In the genomic region with DNA sequence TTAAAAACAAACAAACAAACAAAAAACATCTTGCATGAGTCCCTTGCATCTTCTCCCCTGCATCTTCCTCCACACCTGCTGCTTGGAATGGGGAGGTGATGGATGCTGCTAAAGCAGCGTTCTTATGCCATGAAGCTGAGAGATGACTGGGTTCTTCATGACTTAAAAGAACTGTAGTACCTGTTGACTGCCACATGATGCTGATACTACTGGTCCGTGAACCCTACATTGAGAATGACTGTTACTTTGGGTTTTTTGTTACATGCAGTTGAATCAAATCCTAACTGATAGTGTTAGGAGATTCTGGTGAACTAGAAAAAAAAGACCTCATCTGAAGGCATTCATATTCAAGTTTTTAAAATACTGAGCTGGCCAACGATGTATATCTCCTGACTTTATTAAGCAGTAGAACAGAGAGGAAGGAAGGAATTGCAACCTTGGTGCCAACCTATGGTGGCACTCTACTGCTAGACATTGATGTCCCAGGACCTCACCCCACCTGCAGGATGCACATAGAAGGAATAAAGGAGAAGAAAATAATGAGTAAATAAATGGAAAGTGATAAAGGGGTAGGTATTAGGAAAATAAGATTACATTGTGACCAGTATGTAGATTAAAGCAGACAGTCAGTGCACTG, we compare ENCODE assay signal across 16 cellular contexts.
DNase-seq lines count a peak whose midpoint lies in the region; ATAC-seq and TF ChIP-seq lines count a peak whose summit lies in the region.
"Had no signal": no experiment of that assay in that cellular context is flagged by ENCODE, and none has a peak within 500 bp of the region (broad histone marks: within the 10 kb centered on the region; RNA-seq: fewer than 3 reads in every experiment).

No MANE protein-coding gene starts in this region.

- no peaks in the 10 kb centered on the region for H3K36me3 ChIP-seq in HAP-1 (replicated peaks)
- H3K36me3 ChIP-seq: ovary, spleen had no signal

- no peaks in the 10 kb centered on the region for H3K9me3 ChIP-seq in HAP-1
- H3K9me3 ChIP-seq: ovary, spleen had no signal

- intact Hi-C loops in posterior cingulate gyrus (cut with DNase I) = no loop called here

- ATAC-seq in GM19324 (IDR thresholded peaks at IDR 0.05; ENCODE audit: low FRiP score, unreplicated experiment) (peak; percentile 54), HG02973 (IDR thresholded peaks at IDR 0.05; ENCODE audit: unreplicated experiment) (peak; percentile 74), SK-N-SH treated with all-trans-retinoic acid at 6 μM for 48 hours (no peak; the same call in 1 of the 3 replicates)
- ATAC-seq: left cardiac atrium had no signal

- peak; percentile 22 for TF ChIP-seq CTCF in GM12865 (IDR thresholded peaks at IDR 0.05; ENCODE audit: insufficient read depth, low read depth, low read length, missing control alignments)

- DNase-seq in GM12865 (ENCODE audit: low read depth) (peak; percentile 41), posterior cingulate gyrus (no peak), NCI-H446 (lab: John Stamatoyannopoulos, UW) (no peak), HAP-1 (ENCODE audit: low spot score in 2 of 2) (no peak), NCI-H1105 (lab: John Stamatoyannopoulos, UW) (no peak)
- DNase-seq: activated naive CD4-positive, alpha-beta T cell treated with anti-CD3 and anti-CD28 coated beads, Interleukin-2, amount 50 U/mL, for 16 hours; HCEC 1CT; hippocampal formation; left cardiac atrium; NCI-H1417 treated with DMSO at 0.1 percent for 48 hours; ovary; spleen; substantia nigra had no signal

- no peak overlapping the region for H3K4me3 ChIP-seq in GM12865 (ENCODE audit: low read depth, low read length)
- no peak overlapping the region for H3K4me3 ChIP-seq in HAP-1
- H3K4me3 ChIP-seq: ovary, spleen had no signal

- H3K4me1 ChIP-seq in HAP-1 = no peaks in the 10 kb centered on the region
- H3K4me1 ChIP-seq: spleen had no signal

- in situ Hi-C loops in HAP-1 (cut with MboI; ENCODE audit: low sequenced_read_pairs) = no loop called here

- H3K27me3 ChIP-seq in HAP-1 (ENCODE audit: low read depth) = no peaks in the 10 kb centered on the region
- H3K27me3 ChIP-seq: ovary, spleen had no signal

TF ChIP-seq in SK-N-SH treated with all-trans-retinoic acid at 6 μM for 48 hours, 23 proteins besides CTCF, POLR2A, EP300 and RAD21:
- TF ChIP-seq TCF4 (CRISPR knock-in tag; IDR thresholded peaks at IDR 0.05; ENCODE audit: borderline replicate concordance) (no peak), ISL1 (CRISPR knock-in tag; IDR thresholded peaks at IDR 0.05) (peak; percentile 7)
